Comparison of ENCODE assay signal across 9 cellular contexts in the genomic region with DNA sequence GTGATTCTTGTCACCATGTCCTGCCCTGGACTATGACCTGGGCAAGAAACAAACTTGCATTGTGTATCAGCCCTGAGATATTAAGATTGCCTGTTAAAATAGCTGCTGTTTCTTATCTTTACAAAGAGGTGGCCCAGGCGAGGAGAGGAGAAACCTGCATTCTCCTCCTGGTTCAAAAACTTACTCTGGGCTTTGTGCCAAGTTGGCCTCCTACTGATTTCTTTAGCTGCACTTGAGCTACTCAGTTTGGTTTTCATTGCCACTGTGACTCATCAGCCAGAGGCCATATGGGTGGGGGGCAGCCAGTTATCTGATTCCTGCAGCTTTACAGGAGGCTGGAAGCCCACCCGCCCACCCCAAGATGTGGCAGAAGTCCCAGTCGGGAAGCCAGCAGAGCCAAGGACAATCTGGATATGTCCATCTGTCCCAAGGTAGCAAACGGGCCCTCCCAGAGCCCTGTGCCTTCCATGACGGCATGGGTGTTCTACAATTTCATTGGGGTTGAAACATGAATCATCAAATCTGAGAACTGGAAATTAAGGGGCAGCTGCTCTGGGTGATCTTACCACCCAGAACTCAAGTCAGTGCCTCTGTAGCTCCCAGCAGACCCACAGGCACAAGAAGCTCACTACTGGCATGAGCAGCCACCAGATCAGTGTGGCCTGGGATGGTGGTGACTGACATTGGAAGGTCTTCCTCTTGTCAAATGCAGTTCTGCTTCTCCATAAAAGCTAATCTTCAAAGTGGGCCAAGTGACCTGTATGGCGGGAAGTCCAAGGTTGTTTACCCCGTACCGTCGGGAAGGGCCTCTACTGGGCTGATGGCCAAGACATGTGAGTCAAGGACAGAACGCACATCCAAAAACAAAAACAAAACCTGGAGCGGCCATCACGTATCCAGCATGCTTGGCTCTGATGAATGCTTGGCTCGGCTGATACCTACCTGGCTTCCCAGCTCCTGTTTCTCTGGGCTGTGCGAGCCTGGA. TPM values are rescaled to one million over a fixed set of nuclear protein-coding genes. Genes with fewer than 3 reads are reported as not detected.
DNase-seq lines count a peak whose midpoint lies in the region; ATAC-seq and TF ChIP-seq lines count a peak whose summit lies in the region.
"Had no signal": no experiment of that assay in that cellular context is flagged by ENCODE, and none has a peak within 500 bp of the region (broad histone marks: within the 10 kb centered on the region; RNA-seq: fewer than 3 reads in every experiment).

No MANE protein-coding gene starts in this region.

- peaks cover 0 to 38% (median 0%) of the 10 kb centered on the region in 4 donors for H3K27me3 ChIP-seq in esophagus squamous epithelium

- WGBS in esophagus squamous epithelium, 2 donors = 36 to 42% methylated on average over 10 to 13 of the region's 14 CpGs

- POLR2A ChIA-PET in T-cell (lab: Charles Lee) = no interaction called here

- H3K4me3 ChIP-seq in esophagus squamous epithelium = no peak overlapping the region

- peak; percentile 93 for DNase-seq in DMS79 (lab: John Stamatoyannopoulos, UW)
- DNase-seq in OCI-M1 (lab: John Stamatoyannopoulos, UW) = peak; percentile 1
- DNase-seq in esophagus squamous epithelium (lab: John Stamatoyannopoulos, UW) = no peak
- peak; percentile 76 for DNase-seq in posterior vena cava (ENCODE audit: low spot score)
- DNase-seq in ACHN = no peak
- no peak for DNase-seq in T-cell
- DNase-seq in iPS-NIHi7 (ENCODE audit: extremely low spot score) = no peak
- no peak for DNase-seq in activated CD4-positive, alpha-beta T cell treated with anti-CD3 and anti-CD28 coated beads, Interleukin-2, amount 50 U/mL, for 4 hours
- DNase-seq: activated CD4-positive, alpha-beta T cell treated with anti-CD3 and anti-CD28 coated beads, Interleukin-2, amount 50 U/mL, for 48 hours had no signal

- no peak for TF ChIP-seq POLR2A in esophagus squamous epithelium (IDR thresholded peaks at IDR 0.05)

- H3K4me3 Mint-ChIP-seq in T-cell = no peak overlapping the region

- no peaks in the 10 kb centered on the region for H3K36me3 ChIP-seq in esophagus squamous epithelium

- peaks cover 0 to 19% (median 8%) of the 10 kb centered on the region in 3 donors for H3K4me1 ChIP-seq in esophagus squamous epithelium

- no peak for TF ChIP-seq CTCF in esophagus squamous epithelium (IDR thresholded peaks at IDR 0.05)

- ATAC-seq in T-cell (replicated peaks in 1 of 4) = no peak

- intact Hi-C loops in esophagus squamous epithelium (cut with DNase I) (no loop called here), posterior vena cava (cut with DNase I) (no loop called here)

- H3K27me3 Mint-ChIP-seq in T-cell = peaks cover 10 to 39% of the 10 kb centered on the region in 2 donors

- H3K36me3 Mint-ChIP-seq in T-cell = no peaks in the 10 kb centered on the region

- peaks cover 7 to 12% (median 10%) of the 10 kb centered on the region in 3 donors for H3K9me3 Mint-ChIP-seq in T-cell

- H3K27ac ChIP-seq in esophagus squamous epithelium = peak overlapping the region in 3 of 4 donors; percentile 31 to 73 (median 69)

- in situ Hi-C loops in ACHN (cut with HindIII; ENCODE audit: low pct_ligation_motif_present, low pct_unique_long_range_greater_than_20kb, low sequenced_read_pairs) = no loop called here

- CTCF ChIA-PET in T-cell (lab: Charles Lee) = no interaction called here

- H3K9me3 ChIP-seq in esophagus squamous epithelium = peaks cover 0 to 6% (median 0%) of the 10 kb centered on the region in 3 donors

- no peaks in the 10 kb centered on the region for H3K4me1 Mint-ChIP-seq in T-cell

- no peak overlapping the region for H3K27ac Mint-ChIP-seq in T-cell

RNA-seq across cellular contexts. Expression of a gene that starts 15.5 kb away (rescaled TPM):
- total RNA-seq in esophagus squamous epithelium (not detected), posterior vena cava (not detected), T-cell (not detected)

RNA-seq across cellular contexts. Expression of a gene that starts 21.6 kb away (rescaled TPM):
- 1 to 10 TPM in 1 of 4 donors, under 1 TPM in 2, not detected in 1; 0.22 to 5.7 (median 0.76) TPM for total RNA-seq in esophagus squamous epithelium
- 10 to 100 TPM in 1 of 2 donors, 1 to 10 TPM in 1; 7.1 to 16.5 TPM for total RNA-seq in posterior vena cava
- total RNA-seq in T-cell = 1 to 10 TPM in 1 of 5 donors, under 1 TPM in 3, not detected in 1; 0.25 to 1.8 (median 0.55) TPM

Comparison
In these comparisons a context has a peak if more than half of its experiments do, and no peak if none do; other contexts are left out.
1. DNase-seq: peak in DMS79 (single experiment), OCI-M1 (single experiment) and posterior vena cava (single experiment); none in esophagus squamous epithelium (single experiment), ACHN (single experiment), T-cell (0 of 34), iPS-NIHi7 (single experiment) and activated CD4-positive, alpha-beta T cell treated with anti-CD3 and anti-CD28 coated beads, Interleukin-2, amount 50 U/mL, for 4 hours (0 of 2).